10 cellular contexts compared by ENCODE assay signal in the genomic region with DNA sequence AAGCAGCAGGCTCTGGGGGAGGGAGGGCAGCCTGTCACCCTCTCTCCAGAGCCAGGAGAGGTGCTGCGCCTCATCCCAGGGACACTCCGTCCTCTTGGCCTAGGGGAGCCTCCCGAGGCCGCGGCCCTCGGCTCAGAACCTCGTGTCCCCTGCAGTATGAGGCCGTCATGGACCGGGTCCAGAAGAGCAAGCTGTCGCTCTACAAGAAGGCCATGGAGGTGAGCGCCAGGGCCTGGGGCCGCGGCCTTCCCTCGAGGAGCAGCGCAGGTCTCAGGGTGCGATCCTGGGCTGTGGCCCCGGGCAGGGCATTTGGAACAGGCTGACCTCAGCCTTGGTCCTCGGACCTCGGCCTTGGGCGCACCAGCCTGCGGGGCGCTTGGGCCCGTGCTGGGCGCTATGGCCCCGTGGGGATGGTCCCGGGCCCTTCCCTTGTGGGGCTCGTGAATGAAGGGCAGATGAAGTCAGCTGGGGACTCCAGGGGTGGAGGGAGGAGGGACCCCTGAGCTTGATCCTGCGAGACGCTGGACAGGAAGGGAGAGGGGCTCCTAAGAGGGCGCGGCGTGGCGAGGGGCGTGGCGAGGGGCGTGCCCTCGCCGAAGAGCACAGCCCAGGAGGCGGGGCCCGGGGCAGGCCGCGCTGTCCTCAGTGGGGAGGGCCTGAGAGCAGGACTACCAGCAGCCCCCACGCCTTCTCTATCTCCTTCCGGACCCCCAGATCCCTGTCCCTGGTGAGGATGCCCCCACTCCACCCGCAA. TPM values are rescaled to one million over a fixed set of nuclear protein-coding genes. Genes with fewer than 3 reads are reported as not detected.
A peak's percentile ranks its signal among the peaks of the same experiment; 100 is the strongest.
DNase-seq lines count a peak whose midpoint lies in the region; ATAC-seq and TF ChIP-seq lines count a peak whose summit lies in the region.
"Had no signal": no experiment of that assay in that cellular context is flagged by ENCODE, and none has a peak within 500 bp of the region (broad histone marks: within the 10 kb centered on the region; RNA-seq: fewer than 3 reads in every experiment).

No MANE protein-coding gene starts in this region.

- no peaks in the 10 kb centered on the region for H4K20me1 ChIP-seq in IMR-90 (ENCODE audit: insufficient read depth, low read length)
- H4K20me1 ChIP-seq in osteoblast (ENCODE audit: insufficient read depth, low read length) = no peaks in the 10 kb centered on the region

- H3K79me1 ChIP-seq in IMR-90 (ENCODE audit: low read depth in 1 of 2, low read length in 2 of 2) = no peaks in the 10 kb centered on the region

- in situ Hi-C loops in IMR-90 (cut with MboI; ENCODE audit: low sequenced_read_pairs) = loop anchor here (10.0 kb wide), 1 partner anchor 517 kb away; no protein-coding TSS in a partner anchor

- no peak overlapping the region for H3K4ac ChIP-seq in IMR-90 (ENCODE audit: low read depth, low read length)

- peak overlapping the region; percentile 25; the same call in 1 of the 2 replicates for H3K4me2 ChIP-seq in IMR-90 (ENCODE audit: low read depth, low read length)
- no peak overlapping the region for H3K4me2 ChIP-seq in osteoblast (ENCODE audit: insufficient read depth, low read length)

- peak overlapping the region; percentile 53 for H2AK9ac ChIP-seq in IMR-90 (replicated peaks; ENCODE audit: low read depth, low read length, poor library complexity)

- H3K36me3 ChIP-seq in IMR-90 (ENCODE audit: control insufficient read depth, insufficient read depth, low read length) (no peaks in the 10 kb centered on the region), cardiac muscle cell (no peaks in the 10 kb centered on the region), osteoblast (ENCODE audit: insufficient read depth, low read length) (no peaks in the 10 kb centered on the region)

- dilution Hi-C loops in IMR-90 (cut with HindIII; ENCODE audit: low sequenced_read_pairs, unreplicated experiment) = no loop called here

- no peak overlapping the region for H4K8ac ChIP-seq in IMR-90 (ENCODE audit: low read depth in 2 of 2, low read length in 2 of 2)

- TF ChIP-seq CTCF in AG04449 (IDR thresholded peaks at IDR 0.05; ENCODE audit: insufficient read depth, low read length, missing control alignments) = no peak
- TF ChIP-seq CTCF in IMR-90 (conservative IDR thresholded peaks at IDR 0.05; ENCODE audit: low read depth, low read length) = no peak
- no peak for TF ChIP-seq CTCF in cardiac muscle cell (IDR thresholded peaks at IDR 0.05; ENCODE audit: low read depth, low read length)
- TF ChIP-seq CTCF in osteoblast (IDR thresholded peaks at IDR 0.05; ENCODE audit: extremely low read depth, low read depth, low read length) = no peak

- BruUV-seq in IMR-90 (replicated peaks; lab: Mats Ljungman, UMichigan) = no TSS peak

- H2AFZ ChIP-seq in IMR-90 (replicated peaks; ENCODE audit: low read length, poor library complexity) (peak overlapping the region; percentile 84), osteoblast (ENCODE audit: low read length) (no peak overlapping the region)

- H2BK15ac ChIP-seq in IMR-90 (ENCODE audit: low read depth, low read length) = no peak overlapping the region

- H3K4me1 ChIP-seq in IMR-90 (ENCODE audit: control insufficient read depth, insufficient read depth, low read length) (no peaks in the 10 kb centered on the region), cardiac muscle cell (ENCODE audit: low read depth) (no peaks in the 10 kb centered on the region), osteoblast (ENCODE audit: insufficient read depth, low read length) (no peaks in the 10 kb centered on the region)

- POLR2A ChIA-PET in AG04449 (lab: Yijun Ruan, JAX) = no interaction called here
- POLR2A ChIA-PET in IMR-90 (lab: Charles Lee; ENCODE audit: unreplicated experiment) = no interaction called here

- 38% methylated on average over 20 of the region's 45 CpGs; no CpG with 5 or more reads in 1 of the 2 experiments for WGBS in IMR-90 (ENCODE audit: extremely low coverage in 2 of 2, insufficient read length in 1 of 2), 2 experiments

- ATAC-seq in IMR-90 (ENCODE audit: low read depth) (peak; percentile 62), GM19397 (IDR thresholded peaks at IDR 0.05; ENCODE audit: unreplicated experiment) (no peak)

- TF ChIP-seq POLR2A in IMR-90 (IDR thresholded peaks at IDR 0.05; ENCODE audit: low read depth, low read length) = no peak

- H3K23ac ChIP-seq in IMR-90 (ENCODE audit: low read depth, low read length) = no peak overlapping the region

- H3K9me3 ChIP-seq in IMR-90 (ENCODE audit: control insufficient read depth, insufficient read depth, low read length) = no peaks in the 10 kb centered on the region
- H3K9me3 ChIP-seq in cardiac muscle cell (ENCODE audit: low read depth) = no peaks in the 10 kb centered on the region
- no peaks in the 10 kb centered on the region for H3K9me3 ChIP-seq in osteoblast (ENCODE audit: low read depth, low read length)

- no peak overlapping the region for H2BK20ac ChIP-seq in IMR-90 (ENCODE audit: low read depth, low read length)

- H3K18ac ChIP-seq in IMR-90 (ENCODE audit: low read depth, low read length) = no peak overlapping the region

- no peaks in the 10 kb centered on the region; the same call in 1 of the 2 replicates for H3K27me3 ChIP-seq in IMR-90 (ENCODE audit: control insufficient read depth, insufficient read depth, low read length)
- H3K27me3 ChIP-seq in cardiac muscle cell = no peaks in the 10 kb centered on the region
- H3K27me3 ChIP-seq in osteoblast (ENCODE audit: insufficient read depth, low read length) = no peaks in the 10 kb centered on the region

- H2BK120ac ChIP-seq in IMR-90 (ENCODE audit: low read depth, low read length) = no peak overlapping the region

- CTCF ChIA-PET in AG04449 (lab: Yijun Ruan, JAX) = interaction anchor here (2.0 to 6.6 kb wide), 3 partner anchors 6 to 516 kb away, joined by 6 to 106 read pairs (median 10); no protein-coding TSS in a partner anchor
- CTCF ChIA-PET in IMR-90 (lab: Yijun Ruan, JAX) = interaction anchor here (0.6 kb wide), 1 partner anchor 29 kb away, joined by 3 read pairs; no protein-coding TSS in a partner anchor

- no peak overlapping the region for H3K14ac ChIP-seq in IMR-90 (replicated peaks; ENCODE audit: low read depth, low read length)

- DNase-seq in AG04449 (ENCODE audit: low read depth, low spot score) (no peak), IMR-90 (no peak), cardiac muscle cell (ENCODE audit: low read depth in 1 of 2, low spot score in 1 of 2) (peak; percentile 37 to 40), osteoblast (ENCODE audit: insufficient read length, low spot score, missing footprints) (peak; percentile 89), SKM-1 (lab: John Stamatoyannopoulos, UW; ENCODE audit: unreplicated experiment) (no peak), superior temporal gyrus (ENCODE audit: extremely low spot score) (no peak), COLO829 (ENCODE audit: low spot score) (no peak)
- DNase-seq: DMS79, NCI-H2081 treated with DMSO at 0.1 percent for 48 hours had no signal

- intact Hi-C loops in IMR-90 (cut with micrococcal nuclease) = no loop called here

- H3K27ac ChIP-seq in IMR-90 (ENCODE audit: insufficient read depth, low read length) (no peak overlapping the region), cardiac muscle cell (no peak overlapping the region), osteoblast (ENCODE audit: low read depth, low read length) (no peak overlapping the region)

- TF ChIP-seq RAD21 in IMR-90 (IDR thresholded peaks at IDR 0.05; ENCODE audit: low read length) = no peak

- H2BK5ac ChIP-seq in IMR-90 (ENCODE audit: low read depth, low read length, poor library complexity, severe bottlenecking) = no peak overlapping the region

- H4K5ac ChIP-seq in IMR-90 (ENCODE audit: low read depth, low read length) = no peak overlapping the region

- H3K9ac ChIP-seq in IMR-90 (ENCODE audit: low read depth, low read length) = no peak overlapping the region

- H3K79me2 ChIP-seq in osteoblast (ENCODE audit: insufficient read depth, low read length) = no peaks in the 10 kb centered on the region

- no peaks in the 10 kb centered on the region; the same call in 1 of the 2 replicates for H3K9me1 ChIP-seq in IMR-90 (ENCODE audit: insufficient read depth, low read length)

- H2AK5ac ChIP-seq in IMR-90 (ENCODE audit: low read depth, low read length) = no peak overlapping the region

- H3K4me3 ChIP-seq in AG04449 (ENCODE audit: low read depth, low read length) (0 out of 2 replicates have a peak overlapping the region, but pooled peaks have one; percentile 8), IMR-90 (ENCODE audit: insufficient read depth, low read depth, low read length) (no peak overlapping the region), cardiac muscle cell (peak overlapping the region; percentile 13), osteoblast (ENCODE audit: insufficient read depth, low read length) (no peak overlapping the region)

- H3K56ac ChIP-seq in IMR-90 (ENCODE audit: extremely low read depth, insufficient read depth, low read length) = no peak overlapping the region

- H4K91ac ChIP-seq in IMR-90 (ENCODE audit: insufficient read depth, low read depth, low read length) = no peak overlapping the region

TF ChIP-seq in IMR-90, 13 proteins besides CTCF, POLR2A, EP300 and RAD21 (continues in another document):
- TF ChIP-seq, protein P1, sequence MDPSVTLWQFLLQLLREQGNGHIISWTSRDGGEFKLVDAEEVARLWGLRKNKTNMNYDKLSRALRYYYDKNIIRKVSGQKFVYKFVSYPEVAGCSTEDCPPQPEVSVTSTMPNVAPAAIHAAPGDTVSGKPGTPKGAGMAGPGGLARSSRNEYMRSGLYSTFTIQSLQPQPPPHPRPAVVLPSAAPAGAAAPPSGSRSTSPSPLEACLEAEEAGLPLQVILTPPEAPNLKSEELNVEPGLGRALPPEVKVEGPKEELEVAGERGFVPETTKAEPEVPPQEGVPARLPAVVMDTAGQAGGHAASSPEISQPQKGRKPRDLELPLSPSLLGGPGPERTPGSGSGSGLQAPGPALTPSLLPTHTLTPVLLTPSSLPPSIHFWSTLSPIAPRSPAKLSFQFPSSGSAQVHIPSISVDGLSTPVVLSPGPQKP (IDR thresholded peaks at IDR 0.05; ENCODE audit: borderline replicate concordance, low read depth, low read length) = no peak
- TF ChIP-seq RCOR1 (IDR thresholded peaks at IDR 0.05; ENCODE audit: insufficient replicate concordance, low read length) (no peak), MXI1 (IDR thresholded peaks at IDR 0.05; ENCODE audit: borderline replicate concordance, low read depth, low read length) (no peak), CEBPB (IDR thresholded peaks at IDR 0.05; ENCODE audit: low read depth, low read length) (no peak)

RNA-seq across cellular contexts. Expression of gene PSTPIP1, which starts 32.9 kb away (rescaled TPM):
- 0.36 and 0.56 TPM in 2 replicates for total RNA-seq in IMR-90 (2012; rRNA removed)
- polyA plus RNA-seq in IMR-90 (2012; rRNA removed) = 0.83 and 1.1 TPM in 2 replicates
- 0.74 and 0.75 TPM in 2 replicates for polyA plus RNA-seq in IMR-90 (2012; cell fraction: cytosol; rRNA removed)
- polyA plus RNA-seq in IMR-90 (2012; cell fraction: nucleus; rRNA removed; ENCODE audit: low replicate concordance) = 1.0 and 3.2 TPM in 2 replicates
- 0.63 TPM in 1 of 2 replicates, not detected in the other for total RNA-seq in cardiac muscle cell
- 0.26 and 0.55 TPM in 2 replicates for polyA plus RNA-seq in cardiac muscle cell
- not detected in 2 replicates for total RNA-seq in osteoblast

RNA-seq across cellular contexts. Expression of gene TSPAN3, which starts 43.0 kb away (rescaled TPM):
- total RNA-seq in IMR-90 (2012; rRNA removed) (255 and 295 TPM in 2 replicates), cardiac muscle cell (302 and 316 TPM in 2 replicates), osteoblast (203 and 235 TPM in 2 replicates)
- polyA plus RNA-seq in IMR-90 (2012; rRNA removed) (221 and 270 TPM in 2 replicates), cardiac muscle cell (411 and 427 TPM in 2 replicates)
- polyA plus RNA-seq in IMR-90 (2012; cell fraction: cytosol; rRNA removed) = 200 and 257 TPM in 2 replicates
- polyA plus RNA-seq in IMR-90 (2012; cell fraction: nucleus; rRNA removed; ENCODE audit: low replicate concordance) = 60.8 and 158 TPM in 2 replicates

Comparison
In these comparisons a context has a peak if more than half of its experiments do, and no peak if none do; other contexts are left out.
1. DNase-seq: peak in cardiac muscle cell (2 of 2) and osteoblast (single experiment); none in AG04449 (single experiment), IMR-90 (single experiment), SKM-1 (single experiment), superior temporal gyrus (single experiment) and COLO829 (single experiment).
2. H3K4me3 ChIP-seq: peak in AG04449 (single experiment) and cardiac muscle cell (single experiment); none in IMR-90 (single experiment) and osteoblast (single experiment).